8 cellular contexts compared by ENCODE assay signal in the genomic region with DNA sequence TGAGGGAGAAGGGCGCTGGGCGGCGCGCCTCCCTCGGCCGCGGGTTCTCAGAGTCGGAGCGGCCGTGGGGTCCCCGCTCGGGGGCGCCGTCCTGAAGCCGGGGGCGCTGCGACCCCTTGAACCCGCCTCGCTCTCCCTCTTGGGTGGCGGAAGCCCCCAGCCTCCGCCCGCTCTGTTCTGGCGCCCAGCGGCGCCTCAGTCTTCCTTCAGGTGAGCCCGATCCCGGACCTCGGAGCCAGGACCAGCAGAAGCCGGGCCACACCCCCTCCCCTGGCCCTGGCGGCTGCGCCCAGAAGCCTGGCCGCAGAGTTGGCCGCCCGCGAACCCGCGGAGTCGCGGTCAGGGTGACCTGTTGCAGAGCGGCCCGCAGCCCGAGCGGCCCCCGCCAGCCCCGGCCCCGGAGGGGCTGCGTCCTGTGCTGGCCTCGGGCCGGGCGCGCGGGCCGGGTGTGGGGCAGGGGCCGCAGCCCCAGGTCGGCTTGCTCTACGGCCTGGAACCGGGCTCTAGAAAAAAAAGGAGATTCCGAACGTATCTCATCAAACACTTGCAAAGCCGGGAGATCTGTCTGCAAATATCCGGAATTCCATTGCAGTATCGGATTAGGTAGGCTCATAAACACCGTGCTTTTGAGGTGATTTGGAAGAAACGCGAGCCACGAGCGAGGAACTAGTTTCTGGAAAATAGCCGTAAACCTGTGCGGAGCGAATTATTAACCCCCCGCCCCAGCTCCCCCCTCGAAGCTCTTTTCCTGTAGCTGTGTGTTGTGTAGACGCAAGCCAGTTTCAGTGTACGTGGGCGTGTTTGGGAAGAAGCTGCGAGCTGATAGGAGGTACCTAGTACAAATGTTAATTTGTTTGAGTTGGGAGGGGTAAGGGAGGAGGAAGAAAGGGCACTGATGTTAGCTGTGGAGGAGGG. TPM values are rescaled to one million over a fixed set of nuclear protein-coding genes. Genes with fewer than 3 reads are reported as not detected.
DNase-seq lines count a peak whose midpoint lies in the region; ATAC-seq and TF ChIP-seq lines count a peak whose summit lies in the region.

No MANE protein-coding gene starts in this region.

- intact Hi-C loops in sciatic nerve (cut with DNase I): no loop called here

- ATAC-seq in HG02759 (IDR thresholded peaks at IDR 0.05; ENCODE audit: unreplicated experiment) (peak; percentile 72), sciatic nerve (peak; percentile 88)

- in situ Hi-C loops in GM13976 (cut with MboI; ENCODE audit: low sequenced_read_pairs, unreplicated experiment): no loop called here

- DNase-seq in GM13976 (ENCODE audit: low spot score): peak; percentile 38
- DNase-seq in NCI-H1417 treated with DMSO at 0.1 percent for 48 hours (lab: John Stamatoyannopoulos, UW): peak; percentile 22
- peak; percentile 7 for DNase-seq in T-helper 9 cell
- peak; percentile 22 for DNase-seq in brain pericyte (ENCODE audit: low read depth, low spot score)
- DNase-seq in iPS DF 19.7 (ENCODE audit: low read depth, low spot score): peak; percentile 91
- peak; percentile 68 for DNase-seq in sciatic nerve (ENCODE audit: low spot score)
- no peak for DNase-seq in GOT3 (lab: John Stamatoyannopoulos, UW)

- no peak for TF ChIP-seq CTCF in GM13976 (IDR thresholded peaks at IDR 0.05; ENCODE audit: borderline replicate concordance, control extremely low read depth, extremely low read depth, insufficient read depth, missing control alignments)

RNA-seq across cellular contexts. Expression of a gene that starts 0.8 kb away (rescaled TPM):
- 16.0 TPM for total RNA-seq in sciatic nerve
